8 cellular contexts compared by ENCODE assay signal in the genomic region with DNA sequence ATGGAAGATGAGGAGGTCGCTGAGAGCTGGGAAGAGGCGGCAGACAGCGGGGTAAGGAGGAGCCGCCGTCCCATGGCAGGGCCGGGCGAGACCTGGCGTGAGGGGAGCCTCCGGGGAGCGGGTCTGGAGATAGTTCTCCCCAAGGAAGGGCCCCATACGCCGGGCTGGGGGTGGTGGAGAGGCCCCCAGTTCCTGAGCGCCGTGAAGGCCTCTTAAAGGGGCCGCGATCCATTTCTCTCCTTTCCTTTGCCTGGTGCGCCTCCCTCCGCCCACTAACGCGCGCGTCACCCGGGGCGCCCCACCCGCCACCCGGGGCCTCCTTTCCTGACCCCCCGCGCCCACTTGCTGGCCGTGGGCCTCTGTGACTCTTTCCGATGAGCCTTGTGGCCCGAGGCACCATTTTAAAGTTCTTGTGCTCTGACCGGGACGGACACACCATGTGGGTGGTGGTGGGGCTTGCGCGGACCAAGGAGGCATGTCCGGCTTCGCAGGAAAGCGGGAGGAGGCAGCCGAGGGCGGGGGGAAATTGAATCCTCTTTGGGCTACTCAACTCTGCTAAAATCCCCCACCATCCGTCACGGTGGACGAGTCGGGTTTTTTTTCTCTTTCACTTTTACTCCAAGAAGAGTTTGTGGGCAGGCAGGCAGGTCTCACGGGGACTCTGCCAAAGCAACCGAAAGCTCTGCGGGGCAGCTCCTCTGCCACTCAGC. TPM values are rescaled to one million over a fixed set of nuclear protein-coding genes. Genes with fewer than 3 reads are reported as not detected.
DNase-seq lines count a peak whose midpoint lies in the region; ATAC-seq and TF ChIP-seq lines count a peak whose summit lies in the region.

No MANE protein-coding gene starts in this region.

- ATAC-seq in foreskin keratinocyte, result peak; percentile 76

- peak overlapping the region; percentile 80 to 88 for H3K4me3 ChIP-seq in neutrophil (ENCODE audit: low read depth in 1 of 2, low read length in 1 of 2)

- H3K27ac ChIP-seq in foreskin keratinocyte (peak overlapping the region; percentile 95), neutrophil (peak overlapping the region; percentile 90), substantia nigra (ENCODE audit: low read depth, low read length, poor library complexity, severe bottlenecking) (peak overlapping the region; percentile 95)

- TF ChIP-seq CTCF in GM20000 (IDR thresholded peaks at IDR 0.05; ENCODE audit: extremely low read depth, missing control alignments), result no peak
- peak; percentile 43 for TF ChIP-seq CTCF in foreskin keratinocyte (conservative IDR thresholded peaks at IDR 0.05)
- no peak for TF ChIP-seq CTCF in neutrophil (IDR thresholded peaks at IDR 0.05)

- DNase-seq in DMS 273 (lab: John Stamatoyannopoulos, UW; ENCODE audit: unreplicated experiment) (peak; percentile 90), GM20000 (ENCODE audit: low spot score) (peak; percentile 80), HT1080 (ENCODE audit: low read depth) (peak; percentile 86), RKO (ENCODE audit: low spot score) (peak; percentile 85), activated gamma-delta T cell (lab: John Stamatoyannopoulos, UW) (peak; percentile 72), foreskin keratinocyte (peak; percentile 62 to 90), substantia nigra (lab: John Stamatoyannopoulos, UW) (peak in 46 of 49 donors; percentile 48 to 99 (median 89))

- H3K4me1 ChIP-seq in foreskin keratinocyte (peaks cover 13% of the 10 kb centered on the region), neutrophil (ENCODE audit: control insufficient read depth in 1 of 2, insufficient read depth in 1 of 2, low read depth in 1 of 2, low read length in 1 of 2) (peaks cover 54 to 68% of the 10 kb centered on the region in 2 experiments)

- peaks cover under 1% of the 10 kb centered on the region for H3K36me3 ChIP-seq in neutrophil

- H3K27me3 ChIP-seq in foreskin keratinocyte, result no peaks in the 10 kb centered on the region
- H3K27me3 ChIP-seq in neutrophil, result no peaks in the 10 kb centered on the region

- no peaks in the 10 kb centered on the region for H3K9me3 ChIP-seq in neutrophil

RNA-seq across cellular contexts. Expression of gene SZRD1, which starts 0.4 kb away (rescaled TPM):
- total RNA-seq in HT1080 (2014; rRNA removed; shearing (Covaris generic)), result 158 and 175 TPM in 2 replicates
- polyA plus RNA-seq in HT1080 (2015; cell fraction: cytosol; rRNA removed), result 155 and 159 TPM in 2 replicates
- 67.2 and 68.4 TPM in 2 replicates for polyA plus RNA-seq in HT1080 (2015; cell fraction: nucleus; rRNA removed)
- total RNA-seq in foreskin keratinocyte, result 126 and 127 TPM in 2 replicates
- polyA plus RNA-seq in foreskin keratinocyte, result 104 and 119 TPM in 2 replicates

RNA-seq across cellular contexts. Expression of gene FBXO42, which starts 15.1 kb away (rescaled TPM):
- total RNA-seq in HT1080 (2014; rRNA removed; shearing (Covaris generic)), result 9.7 and 12.8 TPM in 2 replicates
- 8.7 and 15.1 TPM in 2 replicates for polyA plus RNA-seq in HT1080 (2015; cell fraction: cytosol; rRNA removed)
- polyA plus RNA-seq in HT1080 (2015; cell fraction: nucleus; rRNA removed), result 13.2 TPM in 2 replicates
- 12.9 and 14.1 TPM in 2 replicates for total RNA-seq in foreskin keratinocyte
- polyA plus RNA-seq in foreskin keratinocyte, result 10.4 and 11.3 TPM in 2 replicates

Comparison
In these comparisons a context has a peak if more than half of its experiments do, and no peak if none do; other contexts are left out.
1. Peak in every context shown above with its lines: DNase-seq, ATAC-seq, H3K4me3 ChIP-seq and H3K27ac ChIP-seq.